27 cellular contexts compared by ENCODE assay signal in the genomic region with DNA sequence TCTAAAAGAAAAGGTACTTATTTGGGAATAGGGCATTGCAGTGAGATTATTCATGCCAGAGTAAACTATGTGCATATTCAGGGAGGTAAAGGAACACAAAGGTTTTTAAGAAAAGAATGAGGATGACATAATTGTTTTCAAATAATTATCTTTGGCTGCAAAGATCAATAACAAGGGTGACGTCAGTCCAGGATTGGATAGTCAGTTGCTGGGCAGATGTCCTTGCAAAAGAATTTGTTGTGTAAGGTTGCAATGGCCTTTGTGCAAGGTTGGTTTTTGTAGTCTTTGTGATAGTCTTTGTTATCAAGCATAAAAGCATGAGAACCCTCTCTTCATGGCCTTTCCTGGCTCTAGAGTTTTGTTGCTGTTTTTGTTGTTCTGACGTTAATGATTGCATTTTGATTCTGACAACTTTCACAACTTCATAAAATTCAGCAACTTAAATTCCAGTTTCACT. TPM values are rescaled to one million over a fixed set of nuclear protein-coding genes. Genes with fewer than 3 reads are reported as not detected.
DNase-seq lines count a peak whose midpoint lies in the region; ATAC-seq and TF ChIP-seq lines count a peak whose summit lies in the region.
"Had no signal": no experiment of that assay in that cellular context is flagged by ENCODE, and none has a peak within 500 bp of the region (broad histone marks: within the 10 kb centered on the region; RNA-seq: fewer than 3 reads in every experiment).

No MANE protein-coding gene starts in this region.

- H3K27me3 ChIP-seq in GM23338 (ENCODE audit: insufficient read depth) (no peaks in the 10 kb centered on the region), body of pancreas (no peaks in the 10 kb centered on the region), right lobe of liver (no peaks in the 10 kb centered on the region)
- H3K27me3 ChIP-seq: BLaER1 treated with 17β-estradiol and CSF1 and Interleukin-3, amounts not matched to agents 10 nM and 100 nM had no signal

- H3K4me1 Mint-ChIP-seq in GM23338 (peaks cover 12% of the 10 kb centered on the region; the same call in 2 of the 3 replicates), HFFc6 (ENCODE audit: low read depth) (no peaks in the 10 kb centered on the region)
- H3K4me1 Mint-ChIP-seq: activated naive CD4-positive, alpha-beta T cell treated with anti-CD3 and anti-CD28 coated beads, Interleukin-2, amount 50 U/mL, for 24 hours; immature natural killer cell; nephron; stimulated activated naive B cell treated with anti-CD40 and anti-IgM and Interleukin-4, amounts not matched to agents 10 μg/mL and 1 μg/mL and 100 μg/mL, for 72 hours had no signal

- H3K36me3 ChIP-seq in GM23338 (ENCODE audit: insufficient read depth) (no peaks in the 10 kb centered on the region), body of pancreas (replicated peaks in 1 of 2; ENCODE audit: insufficient read depth in 1 of 2, low read depth in 2 of 2) (no peaks in the 10 kb centered on the region), right lobe of liver (no peaks in the 10 kb centered on the region)
- H3K36me3 ChIP-seq: BLaER1 treated with 17β-estradiol and CSF1 and Interleukin-3, amounts not matched to agents 10 nM and 100 nM; pancreas had no signal

- no peak overlapping the region for H3K4me3 ChIP-seq in GM23338
- no peak overlapping the region for H3K4me3 ChIP-seq in body of pancreas
- no peak overlapping the region for H3K4me3 ChIP-seq in right lobe of liver
- H3K4me3 ChIP-seq: BLaER1 treated with 17β-estradiol and CSF1 and Interleukin-3, amounts not matched to agents 10 nM and 100 nM; pancreas had no signal

- H3K79me2 ChIP-seq in GM23338 (replicated peaks; ENCODE audit: insufficient read depth): no peaks in the 10 kb centered on the region

- WGBS in body of pancreas, 2 donors: 62% methylated on average over 2 of the region's 2 CpGs
- WGBS in right lobe of liver (ENCODE audit: insufficient coverage, low coverage, low lambda C conversion rate, missing lambda C conversion rate): 24% methylated on average over 2 of the region's 2 CpGs

- no peaks in the 10 kb centered on the region for H3K9me3 ChIP-seq in body of pancreas
- no peaks in the 10 kb centered on the region for H3K9me3 ChIP-seq in right lobe of liver
- H3K9me3 ChIP-seq: BLaER1 treated with 17β-estradiol and CSF1 and Interleukin-3, amounts not matched to agents 10 nM and 100 nM; pancreas had no signal

- intact Hi-C loops in body of pancreas (cut with DNase I): loop anchor here (10.0 kb wide), 2 partner anchors 175 to 245 kb away; no protein-coding TSS in a partner anchor
- intact Hi-C loops in right lobe of liver (cut with DNase I): loop anchor here in 1 of 2 donors (10.0 kb wide), 1 partner anchor 175 kb away; no protein-coding TSS in a partner anchor

- H3K4me3 Mint-ChIP-seq in GM23338: no peak overlapping the region
- no peak overlapping the region for H3K4me3 Mint-ChIP-seq in HFFc6
- H3K4me3 Mint-ChIP-seq: activated CD8-positive, alpha-beta T cell treated with anti-CD3 and anti-CD28 coated beads, Interleukin-2, amount 10 ng/mL, durations not matched to agents 7 days and 5 days; activated naive CD4-positive, alpha-beta T cell treated with anti-CD3 and anti-CD28 coated beads, Interleukin-2, amount 50 U/mL, for 24 hours; immature natural killer cell; nephron; stimulated activated naive B cell treated with anti-CD40 and anti-IgM and Interleukin-4, amounts not matched to agents 10 μg/mL and 1 μg/mL and 100 μg/mL, for 72 hours had no signal

- H3K27me3 Mint-ChIP-seq in GM23338 (ENCODE audit: insufficient read depth, low read depth, poor library complexity) (no peaks in the 10 kb centered on the region), HFFc6 (ENCODE audit: insufficient read depth) (no peaks in the 10 kb centered on the region; the same call in 1 of the 2 replicates)
- H3K27me3 Mint-ChIP-seq: stimulated activated naive B cell treated with anti-CD40 and anti-IgM and Interleukin-4, amounts not matched to agents 10 μg/mL and 1 μg/mL and 100 μg/mL, for 72 hours had no signal

- no peak overlapping the region; the same call in 1 of the 2 replicates for H3K27ac Mint-ChIP-seq in GM23338
- H3K27ac Mint-ChIP-seq in HFFc6: no peak overlapping the region
- H3K27ac Mint-ChIP-seq: activated CD8-positive, alpha-beta T cell treated with anti-CD3 and anti-CD28 coated beads, Interleukin-2, amount 10 ng/mL, durations not matched to agents 7 days and 5 days; activated naive CD4-positive, alpha-beta T cell treated with anti-CD3 and anti-CD28 coated beads, Interleukin-2, amount 50 U/mL, for 24 hours; activated T-helper 2 cell treated with anti-CD3 and anti-CD28 coated beads, Interferon-gamma antibody, Interleukin-2, Interleukin-4, amounts not matched to agents 10 μg/mL and 5 μg/mL and 100 μg/mL, durations not matched to agents 14 hours and 24 hours and 36 hours; immature natural killer cell; nephron; stimulated activated naive B cell treated with anti-CD40 and anti-IgM and Interleukin-4, amounts not matched to agents 10 μg/mL and 1 μg/mL and 100 μg/mL, for 72 hours had no signal

- peak; percentile 53 for DNase-seq in GM23338 (ENCODE audit: low spot score)
- DNase-seq in NCI-H146 (lab: John Stamatoyannopoulos, UW): peak; percentile 29
- no peak for DNase-seq in body of pancreas
- no peak for DNase-seq in right lobe of liver
- no peak for DNase-seq in SK-N-DZ (ENCODE audit: low spot score)
- DNase-seq in HFFc6: no peak
- DNase-seq: activated CD4-positive, alpha-beta T cell treated with anti-CD3 and anti-CD28 coated beads for 4 hours; activated CD8-positive, alpha-beta T cell treated with anti-CD3 and anti-CD28 coated beads, Interleukin-2, amount 10 ng/mL, durations not matched to agents 7 days and 5 days; amygdala; hippocampal formation; immature natural killer cell; left colon; MV-4-11; NCI-H1694; NCI-H2171; NK-92 treated with Interleukin-12 subunit alpha and Interleukin-12 subunit beta, amount 100 ng/mL, for 24 hours; pancreas; PC-3; stimulated activated naive B cell treated with anti-CD40 and anti-IgM and Interleukin-4, amounts not matched to agents 10 μg/mL and 1 μg/mL and 100 μg/mL, for 72 hours; substantia nigra had no signal

- H3K4me1 ChIP-seq in GM23338 (ENCODE audit: insufficient read depth) (no peaks in the 10 kb centered on the region), body of pancreas (no peaks in the 10 kb centered on the region), right lobe of liver (peaks cover 0 to 5% (median 0%) of the 10 kb centered on the region in 4 donors)
- H3K4me1 ChIP-seq: BLaER1 treated with 17β-estradiol and CSF1 and Interleukin-3, amounts not matched to agents 10 nM and 100 nM; pancreas had no signal

- ATAC-seq in GM23338: peak; percentile 45; the same call in 2 of the 3 replicates
- ATAC-seq in body of pancreas: peak; percentile 38
- peak; percentile 54 to 75 (median 64) for ATAC-seq in right lobe of liver
- no peak for ATAC-seq in GM21381 (IDR thresholded peaks at IDR 0.05; ENCODE audit: unreplicated experiment)
- ATAC-seq: activated CD8-positive, alpha-beta T cell treated with anti-CD3 and anti-CD28 coated beads, Interleukin-2, amount 10 ng/mL, durations not matched to agents 7 days and 5 days; left colon; PC-3; Right ventricle myocardium inferior; stimulated activated naive B cell treated with anti-CD40 and anti-IgM and Interleukin-4, amounts not matched to agents 10 μg/mL and 1 μg/mL and 100 μg/mL, for 72 hours had no signal

- TF ChIP-seq CTCF in GM23338 (conservative IDR thresholded peaks at IDR 0.05; ENCODE audit: low read depth in 2 of 2) (no peak), body of pancreas (IDR thresholded peaks at IDR 0.05) (no peak), right lobe of liver (IDR thresholded peaks at IDR 0.05) (no peak), HFFc6 (IDR thresholded peaks at IDR 0.05) (no peak)

- H3K36me3 Mint-ChIP-seq in GM23338 (ENCODE audit: low read depth) (no peaks in the 10 kb centered on the region), HFFc6 (ENCODE audit: low read depth) (no peaks in the 10 kb centered on the region)
- H3K36me3 Mint-ChIP-seq: activated naive CD4-positive, alpha-beta T cell treated with anti-CD3 and anti-CD28 coated beads, Interleukin-2, amount 50 U/mL, for 24 hours; immature natural killer cell had no signal

- H3F3A ChIP-seq in GM23338 (replicated peaks; ENCODE audit: low read depth): no peaks in the 10 kb centered on the region

- H2AFZ ChIP-seq in GM23338: no peak overlapping the region

- peaks cover 3% of the 10 kb centered on the region; the same call in 1 of the 2 replicates for H3K9me2 ChIP-seq in GM23338 (ENCODE audit: insufficient read depth)

- no peak overlapping the region for H3K4me2 ChIP-seq in GM23338
- H3K4me2 ChIP-seq: BLaER1 treated with 17β-estradiol and CSF1 and Interleukin-3, amounts not matched to agents 10 nM and 100 nM had no signal

- no peaks in the 10 kb centered on the region for H4K20me1 ChIP-seq in GM23338 (replicated peaks; ENCODE audit: insufficient read depth)
- H4K20me1 ChIP-seq: BLaER1 treated with 17β-estradiol and CSF1 and Interleukin-3, amounts not matched to agents 10 nM and 100 nM had no signal

- H3K9me3 Mint-ChIP-seq in GM23338 (no peaks in the 10 kb centered on the region), HFFc6 (no peaks in the 10 kb centered on the region)
- H3K9me3 Mint-ChIP-seq: activated naive CD4-positive, alpha-beta T cell treated with anti-CD3 and anti-CD28 coated beads, Interleukin-2, amount 50 U/mL, for 24 hours; activated T-helper 2 cell treated with anti-CD3 and anti-CD28 coated beads, Interferon-gamma antibody, Interleukin-2, Interleukin-4, amounts not matched to agents 10 μg/mL and 5 μg/mL and 100 μg/mL, durations not matched to agents 14 hours and 24 hours and 36 hours; immature natural killer cell; nephron; stimulated activated naive B cell treated with anti-CD40 and anti-IgM and Interleukin-4, amounts not matched to agents 10 μg/mL and 1 μg/mL and 100 μg/mL, for 72 hours had no signal

- no peak overlapping the region for H3K27ac ChIP-seq in GM23338 (ENCODE audit: low read depth)
- H3K27ac ChIP-seq in body of pancreas: no peak overlapping the region
- H3K27ac ChIP-seq in right lobe of liver: peak overlapping the region in 2 of 3 donors; percentile 32 to 47
- H3K27ac ChIP-seq: BLaER1 treated with 17β-estradiol and CSF1 and Interleukin-3, amounts not matched to agents 10 nM and 100 nM; HL-60; pancreas had no signal

- no peak for TF ChIP-seq POLR2A in body of pancreas (IDR thresholded peaks at IDR 0.05)
- TF ChIP-seq POLR2A in right lobe of liver (IDR thresholded peaks at IDR 0.05): no peak

RNA-seq across cellular contexts. Expression of a gene that starts 17.7 kb away (rescaled TPM):
- 96.9 and 99.0 TPM in 2 replicates for total RNA-seq in GM23338 (2014; rRNA removed; shearing (Covaris generic))
- 88.6 and 102 TPM in 2 replicates for polyA plus RNA-seq in GM23338 (2016; fragmentation: Nextera tagmentation; extraction: Ambion mirVana)
- total RNA-seq in body of pancreas (10 to 100 TPM; 11.5 to 26.7 TPM), right lobe of liver (100 to 1,000 TPM; 147 to 342 (median 225) TPM)
- 18.0 and 24.4 TPM in 2 replicates for polyA plus RNA-seq in SK-N-DZ (2014; cell fraction: cytosol; rRNA removed)
- 14.3 and 36.3 TPM in 2 replicates for polyA plus RNA-seq in SK-N-DZ (2014; cell fraction: nucleus; rRNA removed)
- total RNA-seq in HFFc6 (2021; fragmentation: NEBNext Ultra II Directional; extraction: Animal tissue kit (Norgen Biotek cat#: 25700)): 100 to 1,000 TPM in 3 of 6 experiments, 10 to 100 TPM in 3; 86.1 to 109 (median 98.0) TPM

RNA-seq across cellular contexts. Expression of a gene that starts 45.6 kb away (rescaled TPM):
- 71.0 and 77.3 TPM in 2 replicates for total RNA-seq in GM23338 (2014; rRNA removed; shearing (Covaris generic))
- 28.6 and 37.1 TPM in 2 replicates for polyA plus RNA-seq in GM23338 (2016; fragmentation: Nextera tagmentation; extraction: Ambion mirVana)
- total RNA-seq in body of pancreas (10 to 100 TPM; 40.9 to 55.0 TPM), right lobe of liver (10 to 100 TPM; 22.1 to 35.2 (median 31.5) TPM)
- 9.2 and 9.7 TPM in 2 replicates for polyA plus RNA-seq in SK-N-DZ (2014; cell fraction: cytosol; rRNA removed)
- polyA plus RNA-seq in SK-N-DZ (2014; cell fraction: nucleus; rRNA removed): 64.6 and 75.4 TPM in 2 replicates
- 10 to 100 TPM; 22.4 to 27.8 (median 26.2) TPM for total RNA-seq in HFFc6 (2021; fragmentation: NEBNext Ultra II Directional; extraction: Animal tissue kit (Norgen Biotek cat#: 25700))

Comparison
In these comparisons a context has a peak if more than half of its experiments do, and no peak if none do; other contexts are left out.
1. DNase-seq: peak in GM23338 (single experiment) and NCI-H146 (single experiment); none in body of pancreas (0 of 4), right lobe of liver (0 of 3), SK-N-DZ (single experiment) and HFFc6 (single experiment).
2. H3K27ac ChIP-seq: peak in right lobe of liver (2 of 3); none in GM23338 (single experiment) and body of pancreas (0 of 4).